In the genomic region with DNA sequence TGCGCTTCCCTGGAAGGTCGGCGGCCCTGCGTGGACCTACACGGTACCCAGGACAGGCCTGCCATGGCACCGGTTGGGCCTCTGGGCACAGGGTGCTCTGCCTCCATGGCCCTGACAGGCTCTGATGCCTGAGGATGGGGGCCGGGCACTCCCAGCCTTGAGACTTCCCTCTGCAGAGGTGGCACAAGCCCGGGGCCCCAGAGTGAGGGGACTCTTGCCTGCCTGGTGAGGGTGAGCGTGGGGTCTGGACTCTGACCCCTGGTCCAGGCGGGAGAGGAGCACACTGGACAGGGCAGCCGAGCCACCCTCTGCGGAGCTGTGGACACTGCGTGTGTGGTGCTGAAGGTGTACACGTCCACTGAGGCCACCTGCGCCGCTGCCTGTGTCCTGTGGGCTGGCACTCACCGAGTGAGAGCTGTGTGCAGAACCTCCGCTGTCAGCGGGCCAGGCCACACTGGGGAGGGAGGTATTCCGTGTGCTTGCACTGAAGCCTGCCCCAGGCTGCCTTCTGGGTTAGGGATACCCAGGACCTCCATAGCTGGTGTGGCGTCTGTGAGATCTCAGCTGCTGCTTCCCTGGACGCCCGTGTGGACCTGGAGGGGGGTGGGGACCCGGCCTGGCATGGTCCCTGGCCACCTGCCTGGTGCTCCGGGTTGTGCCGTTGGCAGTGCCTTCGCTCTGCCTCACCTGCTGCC, we compare ENCODE assay signal across 1 cellular context.
A peak's percentile ranks its signal among the peaks of the same experiment; 100 is the strongest.
TF ChIP-seq lines count a peak whose summit lies in the region.

No MANE protein-coding gene starts in this region.

TF ChIP-seq in HepG2, 621 proteins besides CTCF, POLR2A, EP300 and RAD21 (continues in another document):
- TF ChIP-seq TFDP1 (CRISPR knock-in tag; IDR thresholded peaks at IDR 0.05; ENCODE audit: borderline replicate concordance) (peak; percentile 35; the same call in 1 of the 2 replicates), HNF4G (IDR thresholded peaks at IDR 0.05; ENCODE audit: borderline replicate concordance, low read depth, low read length) (peak; percentile 61), HNF4G (CRISPR knock-in tag; IDR thresholded peaks at IDR 0.05; ENCODE audit: borderline replicate concordance, low read depth) (no peak; the same call in 1 of the 2 replicates), ZNF296 (CRISPR knock-in tag; conservative IDR thresholded peaks at IDR 0.05) (peak; percentile 57; the same call in 1 of the 2 replicates), ZSCAN25 (CRISPR knock-in tag; IDR thresholded peaks at IDR 0.05) (0 out of 2 replicates have a peak, but pooled peaks have one; percentile 13), ASH2L (IDR thresholded peaks at IDR 0.05; ENCODE audit: insufficient read length, low read depth, low read length) (no peak), ZBTB38 (CRISPR knock-in tag; IDR thresholded peaks at IDR 0.05) (peak; percentile 98), ZFP90 (CRISPR knock-in tag; IDR thresholded peaks at IDR 0.05; ENCODE audit: borderline replicate concordance) (no peak), RBM22 (optimal IDR thresholded peaks at IDR 0.05; ENCODE audit: low read length) (peak; percentile 38), GABPB1 (CRISPR knock-in tag; IDR thresholded peaks at IDR 0.05) (peak; percentile 50; the same call in 1 of the 2 replicates), AGO2 (optimal IDR thresholded peaks at IDR 0.05; ENCODE audit: low read depth, low read length) (peak; percentile 40), HDAC1 (CRISPR knock-in tag; IDR thresholded peaks at IDR 0.05) (peak; percentile 39; the same call in 1 of the 2 replicates), SALL1 (CRISPR knock-in tag; IDR thresholded peaks at IDR 0.05) (peak; percentile 37; the same call in 1 of the 2 replicates), HNF4A (CRISPR knock-in tag; IDR thresholded peaks at IDR 0.05) (peak; percentile 78), ZNF263 (CRISPR knock-in tag; IDR thresholded peaks at IDR 0.05) (0 out of 2 replicates have a peak, but pooled peaks have one; percentile 29), ZZZ3 (CRISPR knock-in tag; IDR thresholded peaks at IDR 0.05; ENCODE audit: borderline replicate concordance) (no peak; the same call in 1 of the 2 replicates), MAX (IDR thresholded peaks at IDR 0.05) (peak; percentile 73), SAP130 (CRISPR knock-in tag; IDR thresholded peaks at IDR 0.05; ENCODE audit: low read depth) (peak; percentile 24; the same call in 1 of the 2 replicates), ZNF414 (CRISPR knock-in tag; IDR thresholded peaks at IDR 0.05) (no peak), ZNF205 (CRISPR knock-in tag; IDR thresholded peaks at IDR 0.05) (no peak), CCAR2 (optimal IDR thresholded peaks at IDR 0.05; ENCODE audit: low read depth, low read length) (no peak), BHLHE40 (IDR thresholded peaks at IDR 0.05; ENCODE audit: low read length) (0 out of 2 replicates have a peak, but pooled peaks have one; percentile 5), ZBTB33 (CRISPR knock-in tag; IDR thresholded peaks at IDR 0.05) (peak; percentile 94), ZMYM3 (CRISPR knock-in tag; IDR thresholded peaks at IDR 0.05) (0 out of 2 replicates have a peak, but pooled peaks have one; percentile 9), ZNF770 (CRISPR knock-in tag; IDR thresholded peaks at IDR 0.05) (no peak), NFIC (IDR thresholded peaks at IDR 0.05; ENCODE audit: low read length) (no peak), RARA (CRISPR knock-in tag; IDR thresholded peaks at IDR 0.05) (0 out of 2 replicates have a peak, but pooled peaks have one; percentile 38), MAFG (CRISPR knock-in tag; IDR thresholded peaks at IDR 0.05) (no peak), POLR2AphosphoS5 (IDR thresholded peaks at IDR 0.05; ENCODE audit: low read depth, low read length) (no peak), ZNF687 (CRISPR knock-in tag; IDR thresholded peaks at IDR 0.05) (peak; percentile 81), ZNF543 (CRISPR knock-in tag; IDR thresholded peaks at IDR 0.05) (no peak), NFYB (CRISPR knock-in tag; IDR thresholded peaks at IDR 0.05) (no peak), RFX5 (IDR thresholded peaks at IDR 0.05; ENCODE audit: low read depth, low read length) (no peak), ZNF777 (CRISPR knock-in tag; IDR thresholded peaks at IDR 0.05) (0 out of 2 replicates have a peak, but pooled peaks have one; percentile 8), ZMYM2 (CRISPR knock-in tag; IDR thresholded peaks at IDR 0.05) (0 out of 2 replicates have a peak, but pooled peaks have one; percentile 31), HES4 (CRISPR knock-in tag; IDR thresholded peaks at IDR 0.05; ENCODE audit: borderline replicate concordance) (no peak)
- TF ChIP-seq, protein P1, sequence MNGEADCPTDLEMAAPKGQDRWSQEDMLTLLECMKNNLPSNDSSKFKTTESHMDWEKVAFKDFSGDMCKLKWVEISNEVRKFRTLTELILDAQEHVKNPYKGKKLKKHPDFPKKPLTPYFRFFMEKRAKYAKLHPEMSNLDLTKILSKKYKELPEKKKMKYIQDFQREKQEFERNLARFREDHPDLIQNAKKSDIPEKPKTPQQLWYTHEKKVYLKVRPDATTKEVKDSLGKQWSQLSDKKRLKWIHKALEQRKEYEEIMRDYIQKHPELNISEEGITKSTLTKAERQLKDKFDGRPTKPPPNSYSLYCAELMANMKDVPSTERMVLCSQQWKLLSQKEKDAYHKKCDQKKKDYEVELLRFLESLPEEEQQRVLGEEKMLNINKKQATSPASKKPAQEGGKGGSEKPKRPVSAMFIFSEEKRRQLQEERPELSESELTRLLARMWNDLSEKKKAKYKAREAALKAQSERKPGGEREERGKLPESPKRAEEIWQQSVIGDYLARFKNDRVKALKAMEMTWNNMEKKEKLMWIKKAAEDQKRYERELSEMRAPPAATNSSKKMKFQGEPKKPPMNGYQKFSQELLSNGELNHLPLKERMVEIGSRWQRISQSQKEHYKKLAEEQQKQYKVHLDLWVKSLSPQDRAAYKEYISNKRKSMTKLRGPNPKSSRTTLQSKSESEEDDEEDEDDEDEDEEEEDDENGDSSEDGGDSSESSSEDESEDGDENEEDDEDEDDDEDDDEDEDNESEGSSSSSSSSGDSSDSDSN (CRISPR knock-in tag; IDR thresholded peaks at IDR 0.05) = 0 out of 2 replicates have a peak, but pooled peaks have one; percentile 16
- TF ChIP-seq, protein P2, sequence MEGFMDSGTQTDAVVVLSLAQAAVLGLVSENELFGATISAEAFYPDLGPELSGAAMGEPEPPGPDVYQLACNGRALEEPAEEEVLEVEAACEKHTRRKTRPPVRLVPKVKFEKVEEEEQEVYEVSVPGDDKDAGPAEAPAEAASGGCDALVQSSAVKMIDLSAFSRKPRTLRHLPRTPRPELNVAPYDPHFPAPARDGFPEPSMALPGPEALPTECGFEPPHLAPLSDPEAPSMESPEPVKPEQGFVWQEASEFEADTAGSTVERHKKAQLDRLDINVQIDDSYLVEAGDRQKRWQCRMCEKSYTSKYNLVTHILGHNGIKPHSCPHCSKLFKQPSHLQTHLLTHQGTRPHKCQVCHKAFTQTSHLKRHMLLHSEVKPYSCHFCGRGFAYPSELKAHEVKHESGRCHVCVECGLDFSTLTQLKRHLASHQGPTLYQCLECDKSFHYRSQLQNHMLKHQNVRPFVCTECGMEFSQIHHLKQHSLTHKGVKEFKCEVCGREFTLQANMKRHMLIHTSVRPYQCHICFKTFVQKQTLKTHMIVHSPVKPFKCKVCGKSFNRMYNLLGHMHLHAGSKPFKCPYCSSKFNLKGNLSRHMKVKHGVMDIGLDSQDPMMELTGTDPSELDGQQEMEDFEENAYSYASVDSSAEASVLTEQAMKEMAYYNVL (CRISPR knock-in tag; IDR thresholded peaks at IDR 0.05; ENCODE audit: borderline replicate concordance) = no peak
- TF ChIP-seq, protein P3, sequence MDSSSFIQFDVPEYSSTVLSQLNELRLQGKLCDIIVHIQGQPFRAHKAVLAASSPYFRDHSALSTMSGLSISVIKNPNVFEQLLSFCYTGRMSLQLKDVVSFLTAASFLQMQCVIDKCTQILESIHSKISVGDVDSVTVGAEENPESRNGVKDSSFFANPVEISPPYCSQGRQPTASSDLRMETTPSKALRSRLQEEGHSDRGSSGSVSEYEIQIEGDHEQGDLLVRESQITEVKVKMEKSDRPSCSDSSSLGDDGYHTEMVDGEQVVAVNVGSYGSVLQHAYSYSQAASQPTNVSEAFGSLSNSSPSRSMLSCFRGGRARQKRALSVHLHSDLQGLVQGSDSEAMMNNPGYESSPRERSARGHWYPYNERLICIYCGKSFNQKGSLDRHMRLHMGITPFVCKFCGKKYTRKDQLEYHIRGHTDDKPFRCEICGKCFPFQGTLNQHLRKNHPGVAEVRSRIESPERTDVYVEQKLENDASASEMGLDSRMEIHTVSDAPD (CRISPR knock-in tag; IDR thresholded peaks at IDR 0.05) = peak; percentile 59; the same call in 1 of the 2 replicates
